ENCODE assay signal across 8 cellular contexts in genomic region chr19:15873771-15874170, GRCh38. TPM values are rescaled to one million over a fixed set of nuclear protein-coding genes. Genes with fewer than 3 reads are reported as not detected.
"Had no signal": no experiment of that assay in that cellular context is flagged by ENCODE, and none has a peak within 500 bp of the region (broad histone marks: within the 10 kb centered on the region; RNA-seq: fewer than 3 reads in every experiment).

No MANE protein-coding gene starts in this region.

RNA-seq across cellular contexts. Expression of gene CYP4F2, which starts 24.1 kb away (rescaled TPM):
- total RNA-seq: LHCN-M2, NCI-H460, OCI-LY7, Right ventricle myocardium superior, RPMI7951, SJSA1 had no signal
- polyA plus RNA-seq: SK-N-SH had no signal

RNA-seq across cellular contexts. Expression of gene OR10H1, which starts 58.3 kb away (rescaled TPM):
- total RNA-seq: LHCN-M2, M059J, NCI-H460, Right ventricle myocardium superior, RPMI7951, SJSA1 had no signal
- polyA plus RNA-seq: SK-N-SH had no signal
